14 cellular contexts compared by ENCODE assay signal in the genomic region with DNA sequence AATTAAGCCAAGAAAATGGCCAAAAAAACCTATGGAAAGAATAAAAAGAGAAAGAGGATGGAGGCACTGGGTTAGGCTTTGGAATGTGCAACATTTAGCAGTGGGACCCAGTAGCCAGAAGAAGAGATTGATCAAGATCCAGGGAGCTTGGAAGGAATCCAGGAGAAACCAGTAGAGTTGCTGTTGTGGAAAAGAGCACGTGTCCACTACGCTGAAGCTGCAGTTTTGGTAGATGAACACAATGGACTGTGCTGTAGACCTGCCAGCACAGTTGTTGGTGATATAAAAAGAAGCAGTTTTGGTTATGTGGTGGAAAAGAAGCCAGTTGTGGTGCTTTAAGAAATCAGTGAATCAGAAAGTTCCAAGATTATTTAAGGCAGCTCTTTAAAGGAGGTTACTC.
DNase-seq lines count a peak whose midpoint lies in the region; ATAC-seq and TF ChIP-seq lines count a peak whose summit lies in the region.
"Had no signal": no experiment of that assay in that cellular context is flagged by ENCODE, and none has a peak within 500 bp of the region (broad histone marks: within the 10 kb centered on the region; RNA-seq: fewer than 3 reads in every experiment).

No MANE protein-coding gene starts in this region.

- H3K9me3 ChIP-seq in heart right ventricle, result peaks cover 0 to 49% (median 4%) of the 10 kb centered on the region in 11 donors

- no peaks in the 10 kb centered on the region for H3K4me1 ChIP-seq in heart right ventricle
- H3K4me1 ChIP-seq: Caco-2, HAP-1 had no signal

- DNase-seq in astrocyte of the cerebellum (ENCODE audit: low read depth), result peak; percentile 44
- peak; percentile 21 for DNase-seq in inferior parietal cortex (ENCODE audit: extremely low spot score)
- peak; percentile 35 for DNase-seq in superior temporal gyrus (ENCODE audit: extremely low spot score)
- no peak for DNase-seq in heart right ventricle
- no peak for DNase-seq in NCI-H2107 treated with DMSO at 0.1 percent for 48 hours (lab: John Stamatoyannopoulos, UW; ENCODE audit: unreplicated experiment)
- DNase-seq: ACHN; AML-193; Caco-2; CD4-positive, alpha-beta T cell; GM23248 had no signal

- no peak for TF ChIP-seq CTCF in astrocyte of the cerebellum (IDR thresholded peaks at IDR 0.05; ENCODE audit: low read depth, low read length, missing control alignments)
- TF ChIP-seq CTCF in heart right ventricle (IDR thresholded peaks at IDR 0.05), result no peak

- no peak for ATAC-seq in HG02884 (IDR thresholded peaks at IDR 0.05; ENCODE audit: unreplicated experiment)
- ATAC-seq in heart right ventricle, result no peak

- H3K4me3 ChIP-seq in astrocyte of the cerebellum (ENCODE audit: low read depth, low read length), result no peak overlapping the region
- H3K4me3 ChIP-seq in heart right ventricle, result no peak overlapping the region
- H3K4me3 ChIP-seq: GM23248, HAP-1 had no signal

- H3K27ac ChIP-seq in heart right ventricle, result no peak overlapping the region
- H3K27ac ChIP-seq: C4-2B, GM23248, HL-60 had no signal

- in situ Hi-C loops in astrocyte of the cerebellum (cut with HindIII; ENCODE audit: low sequenced_read_pairs), result no loop called here

- 72 to 73% methylated on average over 2 of the region's 2 CpGs for WGBS in heart right ventricle, 2 donors

- no peaks in the 10 kb centered on the region for H3K36me3 ChIP-seq in heart right ventricle
- H3K36me3 ChIP-seq: HAP-1 had no signal

- intact Hi-C loops in heart right ventricle (cut with DNase I), result loop anchor here in 1 of 10 donors (5.0 kb wide), 1 partner anchor 526 kb away; no protein-coding TSS in a partner anchor

- no peaks in the 10 kb centered on the region for H3K27me3 ChIP-seq in heart right ventricle

Comparison
In these comparisons a context has a peak if more than half of its experiments do, and no peak if none do; other contexts are left out.
1. DNase-seq: peak in astrocyte of the cerebellum (single experiment), inferior parietal cortex (single experiment) and superior temporal gyrus (single experiment); none in heart right ventricle (0 of 2) and NCI-H2107 treated with DMSO at 0.1 percent for 48 hours (single experiment).